Comparison of ENCODE assay signal across 2 cellular contexts in genomic region chr3:179299316-179299715, GRCh38.
TF ChIP-seq lines count a peak whose summit lies in the region.

No MANE protein-coding gene starts in this region.

TF ChIP-seq in HEK293, 187 proteins besides CTCF, POLR2A, EP300 and RAD21:
- peak; percentile 65 for TF ChIP-seq ZNF146 (tag by site-specific recombination; IDR thresholded peaks at IDR 0.05)
- TF ChIP-seq ZNF354C (tag by site-specific recombination; IDR thresholded peaks at IDR 0.05; ENCODE audit: borderline replicate concordance, low read depth): no peak
- TF ChIP-seq TRIM28 (IDR thresholded peaks at IDR 0.05; ENCODE audit: borderline replicate concordance, low read length): no peak
- no peak for TF ChIP-seq ZNF350 (tag by site-specific recombination; IDR thresholded peaks at IDR 0.05)
- no peak for TF ChIP-seq ZNF549 (tag by site-specific recombination; IDR thresholded peaks at IDR 0.05)
- TF ChIP-seq, protein P1, sequence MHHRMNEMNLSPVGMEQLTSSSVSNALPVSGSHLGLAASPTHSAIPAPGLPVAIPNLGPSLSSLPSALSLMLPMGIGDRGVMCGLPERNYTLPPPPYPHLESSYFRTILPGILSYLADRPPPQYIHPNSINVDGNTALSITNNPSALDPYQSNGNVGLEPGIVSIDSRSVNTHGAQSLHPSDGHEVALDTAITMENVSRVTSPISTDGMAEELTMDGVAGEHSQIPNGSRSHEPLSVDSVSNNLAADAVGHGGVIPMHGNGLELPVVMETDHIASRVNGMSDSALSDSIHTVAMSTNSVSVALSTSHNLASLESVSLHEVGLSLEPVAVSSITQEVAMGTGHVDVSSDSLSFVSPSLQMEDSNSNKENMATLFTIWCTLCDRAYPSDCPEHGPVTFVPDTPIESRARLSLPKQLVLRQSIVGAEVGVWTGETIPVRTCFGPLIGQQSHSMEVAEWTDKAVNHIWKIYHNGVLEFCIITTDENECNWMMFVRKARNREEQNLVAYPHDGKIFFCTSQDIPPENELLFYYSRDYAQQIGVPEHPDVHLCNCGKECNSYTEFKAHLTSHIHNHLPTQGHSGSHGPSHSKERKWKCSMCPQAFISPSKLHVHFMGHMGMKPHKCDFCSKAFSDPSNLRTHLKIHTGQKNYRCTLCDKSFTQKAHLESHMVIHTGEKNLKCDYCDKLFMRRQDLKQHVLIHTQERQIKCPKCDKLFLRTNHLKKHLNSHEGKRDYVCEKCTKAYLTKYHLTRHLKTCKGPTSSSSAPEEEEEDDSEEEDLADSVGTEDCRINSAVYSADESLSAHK (tag by site-specific recombination; IDR thresholded peaks at IDR 0.05): no peak
- TF ChIP-seq ZNF239 (tag by site-specific recombination; IDR thresholded peaks at IDR 0.05): no peak

TF ChIP-seq in H1, 55 proteins besides CTCF, POLR2A, EP300 and RAD21:
- TF ChIP-seq KDM1A (IDR thresholded peaks at IDR 0.05; ENCODE audit: borderline replicate concordance, low read length) (0 out of 2 replicates have a peak, but pooled peaks have one; percentile 48), CREB1 (IDR thresholded peaks at IDR 0.05) (no peak), SUZ12 (IDR thresholded peaks at IDR 0.05; ENCODE audit: low read length) (no peak), EZH2 (IDR thresholded peaks at IDR 0.05; ENCODE audit: low read depth, low read length, severe bottlenecking) (no peak), CHD7 (IDR thresholded peaks at IDR 0.05; ENCODE audit: insufficient replicate concordance, low read length) (no peak)
